In genomic region chr7:144198934-144199333, GRCh38 we compare ENCODE assay signal across 8 cellular contexts. TPM values are rescaled to one million over a fixed set of nuclear protein-coding genes. Genes with fewer than 3 reads are reported as not detected.
"Had no signal": no experiment of that assay in that cellular context is flagged by ENCODE, and none has a peak within 500 bp of the region (broad histone marks: within the 10 kb centered on the region; RNA-seq: fewer than 3 reads in every experiment).

No MANE protein-coding gene starts in this region.

RNA-seq across cellular contexts. Expression of gene CTAGE4, which starts 15.7 kb away (rescaled TPM):
- total RNA-seq: neural crest cell had no signal

RNA-seq across cellular contexts. Expression of gene OR2A42, which starts 40.5 kb away (rescaled TPM):
- total RNA-seq: natural killer cell treated with Interleukin-12 subunit alpha and Interleukin-12 subunit beta and Interleukin-15 and Interleukin-18, amount 100 ng/mL, for 72 hours; neural crest cell; pancreas; prostate gland; testis; tibial nerve; upper lobe of right lung had no signal
- polyA plus RNA-seq: pancreas, smooth muscle cell had no signal
